ENCODE assay signal across 8 cellular contexts in the genomic region with DNA sequence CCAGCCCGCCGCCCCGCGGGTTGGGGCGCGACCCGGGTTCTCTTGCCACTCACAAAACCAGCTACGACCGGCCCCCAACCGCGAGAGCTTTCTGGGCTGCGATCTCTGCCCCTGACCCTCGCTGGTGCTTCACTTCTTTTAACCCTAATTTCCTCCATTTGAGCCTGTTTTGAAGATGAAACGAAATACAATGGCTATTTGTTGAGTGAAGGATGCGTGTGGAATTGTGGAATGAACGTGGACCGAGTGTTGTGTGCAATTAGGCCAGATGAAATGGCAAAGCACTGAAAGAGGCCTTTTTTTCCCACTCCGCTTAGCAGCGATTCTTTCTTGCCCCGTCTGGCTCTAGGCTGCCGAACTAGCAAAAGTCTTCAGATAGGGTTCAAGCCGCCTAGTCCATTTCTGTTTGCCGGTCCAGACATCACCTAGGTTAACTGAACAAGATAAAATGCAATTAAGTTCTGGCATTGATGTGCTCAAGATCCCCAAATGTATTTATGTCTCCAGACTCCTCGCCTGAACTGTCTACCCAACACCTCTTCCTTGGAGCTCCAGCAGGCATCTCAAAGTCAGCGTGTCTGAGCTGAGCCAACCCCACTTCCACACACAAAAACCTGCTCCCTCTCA. TPM values are rescaled to one million over a fixed set of nuclear protein-coding genes. Genes with fewer than 3 reads are reported as not detected.
DNase-seq lines count a peak whose midpoint lies in the region; ATAC-seq, FAIRE-seq and TF ChIP-seq lines count a peak whose summit lies in the region.

No MANE protein-coding gene starts in this region.

- H3K27ac Mint-ChIP-seq in stimulated activated naive CD8-positive, alpha-beta T cell treated with anti-CD3 and anti-CD28 coated beads, Interleukin-15, Interleukin-2, amounts not matched to agents 100 ng/mL and 50 ng/mL, for 24 hours, result peak overlapping the region; percentile 91
- peak overlapping the region; percentile 95 to 97 for H3K27ac Mint-ChIP-seq in stimulated activated naive CD8-positive, alpha-beta T cell treated with anti-CD3 and anti-CD28 coated beads, Interleukin-15, amount 100 ng/mL, for 72 hours

- intact Hi-C loops in ascending aorta (cut with DNase I), result loop anchor here (2.0 to 5.0 kb wide), 3 partner anchors 46 to 204 kb away; no protein-coding TSS in a partner anchor

- no peaks in the 10 kb centered on the region for H3K36me3 Mint-ChIP-seq in stimulated activated naive CD8-positive, alpha-beta T cell treated with anti-CD3 and anti-CD28 coated beads, Interleukin-15, Interleukin-2, amounts not matched to agents 100 ng/mL and 50 ng/mL, for 24 hours (ENCODE audit: low read depth)

- H3K4me3 Mint-ChIP-seq in stimulated activated naive CD8-positive, alpha-beta T cell treated with anti-CD3 and anti-CD28 coated beads, Interleukin-15, Interleukin-2, amounts not matched to agents 100 ng/mL and 50 ng/mL, for 24 hours, result peak overlapping the region; percentile 88
- H3K4me3 Mint-ChIP-seq in stimulated activated naive CD8-positive, alpha-beta T cell treated with anti-CD3 and anti-CD28 coated beads, Interleukin-15, amount 100 ng/mL, for 72 hours, result peak overlapping the region; percentile 87 to 91

- H3K4me1 Mint-ChIP-seq in stimulated activated naive CD8-positive, alpha-beta T cell treated with anti-CD3 and anti-CD28 coated beads, Interleukin-15, Interleukin-2, amounts not matched to agents 100 ng/mL and 50 ng/mL, for 24 hours (ENCODE audit: low read depth), result peaks cover 48% of the 10 kb centered on the region
- H3K4me1 Mint-ChIP-seq in stimulated activated naive CD8-positive, alpha-beta T cell treated with anti-CD3 and anti-CD28 coated beads, Interleukin-15, amount 100 ng/mL, for 72 hours, result peaks cover 48% of the 10 kb centered on the region

- dilution Hi-C loops in keratinocyte (cut with MboI; ENCODE audit: extremely low pct_ligation_motif_present, low sequenced_read_pairs), result no loop called here

- no peaks in the 10 kb centered on the region for H3K27me3 Mint-ChIP-seq in stimulated activated naive CD8-positive, alpha-beta T cell treated with anti-CD3 and anti-CD28 coated beads, Interleukin-15, Interleukin-2, amounts not matched to agents 100 ng/mL and 50 ng/mL, for 24 hours
- peaks cover 8% of the 10 kb centered on the region for H3K27me3 Mint-ChIP-seq in stimulated activated naive CD8-positive, alpha-beta T cell treated with anti-CD3 and anti-CD28 coated beads, Interleukin-15, amount 100 ng/mL, for 72 hours

- peak overlapping the region; percentile 100 for H2AFZ ChIP-seq in keratinocyte (ENCODE audit: control insufficient read depth, low read length)

- H3K9me3 ChIP-seq in ascending aorta (no peaks in the 10 kb centered on the region), keratinocyte (ENCODE audit: control insufficient read depth, low read depth, low read length) (no peaks in the 10 kb centered on the region)

- TF ChIP-seq CTCF in ascending aorta (IDR thresholded peaks at IDR 0.05) (no peak), keratinocyte (optimal IDR thresholded peaks at IDR 0.05 in 1 of 3, IDR thresholded peaks at IDR 0.05 in 1 of 3, conservative IDR thresholded peaks at IDR 0.05 in 1 of 3; ENCODE audit: extremely low read depth in 1 of 3, insufficient read depth in 2 of 3, low read length in 3 of 3) (no peak)

- H3K36me3 ChIP-seq in ascending aorta, result no peaks in the 10 kb centered on the region
- H3K36me3 ChIP-seq in keratinocyte (ENCODE audit: control insufficient read depth in 2 of 2, extremely low read depth in 1 of 2, insufficient read depth in 2 of 2, low read length in 2 of 2), result peaks cover 9% of the 10 kb centered on the region in 2 experiments

- H3K27me3 ChIP-seq in ascending aorta, result no peaks in the 10 kb centered on the region
- H3K27me3 ChIP-seq in keratinocyte (ENCODE audit: control insufficient read depth, extremely low read depth, insufficient read depth, low read length), result no peaks in the 10 kb centered on the region

- H3K4me1 ChIP-seq in ascending aorta, result peaks cover 8 to 34% of the 10 kb centered on the region in 2 donors
- peaks cover 23% of the 10 kb centered on the region for H3K4me1 ChIP-seq in keratinocyte (ENCODE audit: control insufficient read depth, extremely low read depth, insufficient read depth, low read length)

- H4K20me1 ChIP-seq in keratinocyte (ENCODE audit: control insufficient read depth, extremely low read depth, insufficient read depth, low read length), result peaks cover 22% of the 10 kb centered on the region

- no peak for ATAC-seq in stimulated activated naive CD8-positive, alpha-beta T cell treated with anti-CD3 and anti-CD28 coated beads, Interleukin-15, Interleukin-2, amounts not matched to agents 100 U/mL and 50 U/mL, for 24 hours
- peak; percentile 3 for ATAC-seq in stimulated activated naive CD8-positive, alpha-beta T cell treated with anti-CD3 and anti-CD28 coated beads, Interleukin-15, amount 100 ng/mL, for 72 hours
- no peak for ATAC-seq in HG02571 (IDR thresholded peaks at IDR 0.05; ENCODE audit: unreplicated experiment)

- no peaks in the 10 kb centered on the region for H3K9me3 Mint-ChIP-seq in stimulated activated naive CD8-positive, alpha-beta T cell treated with anti-CD3 and anti-CD28 coated beads, Interleukin-15, Interleukin-2, amounts not matched to agents 100 ng/mL and 50 ng/mL, for 24 hours
- H3K9me3 Mint-ChIP-seq in stimulated activated naive CD8-positive, alpha-beta T cell treated with anti-CD3 and anti-CD28 coated beads, Interleukin-15, amount 100 ng/mL, for 72 hours, result no peaks in the 10 kb centered on the region

- FAIRE-seq in keratinocyte (lab: Jason Lieb, UNC), result peak; percentile 46

- peak overlapping the region; percentile 83 for H3K4me2 ChIP-seq in keratinocyte (ENCODE audit: control insufficient read depth, extremely low read depth, insufficient read depth, low read depth, low read length)

- peaks cover 6% of the 10 kb centered on the region for H3K9me1 ChIP-seq in keratinocyte (ENCODE audit: control insufficient read depth, extremely low read depth, insufficient read depth, low read length)

- peaks cover 43% of the 10 kb centered on the region for H3K79me2 ChIP-seq in keratinocyte (ENCODE audit: control insufficient read depth, insufficient read depth, low read length)

- peak overlapping the region; percentile 96 for H3K27ac ChIP-seq in ascending aorta
- peak overlapping the region; percentile 75 for H3K27ac ChIP-seq in keratinocyte (ENCODE audit: control insufficient read depth, insufficient read depth, low read length)

- peak overlapping the region; percentile 90 to 92 for H3K4me3 ChIP-seq in ascending aorta
- peak overlapping the region; percentile 72 to 98 (median 86) for H3K4me3 ChIP-seq in keratinocyte (ENCODE audit: control insufficient read depth in 2 of 3, extremely low read depth in 1 of 3, insufficient read depth in 2 of 3, low read depth in 1 of 3, low read length in 3 of 3)

- peak overlapping the region; percentile 84 for H3K9ac ChIP-seq in keratinocyte (ENCODE audit: control insufficient read depth, extremely low read depth, insufficient read depth, low read length)

- DNase-seq in stimulated activated naive CD8-positive, alpha-beta T cell treated with anti-CD3 and anti-CD28 coated beads, Interleukin-15, Interleukin-2, amounts not matched to agents 100 U/mL and 50 U/mL, for 24 hours, result no peak
- DNase-seq in ascending aorta (ENCODE audit: low spot score in 2 of 2) (no peak), keratinocyte (ENCODE audit: low read depth, low spot score) (no peak), SKM-1 (lab: John Stamatoyannopoulos, UW; ENCODE audit: unreplicated experiment) (no peak), NCI-H2081 (lab: John Stamatoyannopoulos, UW) (no peak)
- peak in 1 of 2 donors; percentile 24 for DNase-seq in stimulated activated naive CD8-positive, alpha-beta T cell treated with anti-CD3 and anti-CD28 coated beads, Interleukin-15, amount 100 ng/mL, for 72 hours

RNA-seq across cellular contexts. Expression of a gene that starts 0.4 kb away (rescaled TPM):
- 118 TPM for total RNA-seq in ascending aorta
- 12.8 to 47.3 TPM (median 18.8 TPM) in 3 replicates for polyA plus RNA-seq in keratinocyte
- polyA plus RNA-seq in keratinocyte (2011; ENCODE audit: low read depth), result 3.8 TPM
- 25.0 and 37.5 TPM in 2 replicates for polyA plus RNA-seq in keratinocyte (2011; cell fraction: cytosol; rRNA removed)
- 52.2 and 66.1 TPM in 2 replicates for polyA plus RNA-seq in keratinocyte (2011; cell fraction: nucleus; rRNA removed)
- 27.6 and 57.4 TPM in 2 replicates for polyA plus RNA-seq in keratinocyte (2012; ENCODE audit: low replicate concordance)
- 25.2 to 78.0 TPM (median 29.0 TPM) in 3 replicates for polyA minus RNA-seq in keratinocyte
- polyA minus RNA-seq in keratinocyte (2011; cell fraction: cytosol; rRNA and poly(A)+ RNA removed), result 72.3 TPM
- 35.3 and 44.1 TPM in 2 replicates for polyA minus RNA-seq in keratinocyte (2011; cell fraction: nucleus; rRNA and poly(A)+ RNA removed)

RNA-seq across cellular contexts. Expression of a gene that starts 44.0 kb away (rescaled TPM):
- total RNA-seq in ascending aorta, result 185 TPM
- 168 to 229 TPM (median 198 TPM) in 3 replicates for polyA plus RNA-seq in keratinocyte
- polyA plus RNA-seq in keratinocyte (2011; ENCODE audit: low read depth), result 103 TPM
- 156 and 222 TPM in 2 replicates for polyA plus RNA-seq in keratinocyte (2011; cell fraction: cytosol; rRNA removed)
- polyA plus RNA-seq in keratinocyte (2011; cell fraction: nucleus; rRNA removed), result 405 and 521 TPM in 2 replicates
- polyA plus RNA-seq in keratinocyte (2012; ENCODE audit: low replicate concordance), result 138 and 148 TPM in 2 replicates
- polyA minus RNA-seq in keratinocyte, result 186 to 256 TPM (median 187 TPM) in 3 replicates
- polyA minus RNA-seq in keratinocyte (2011; cell fraction: cytosol; rRNA and poly(A)+ RNA removed), result 182 TPM
- polyA minus RNA-seq in keratinocyte (2011; cell fraction: nucleus; rRNA and poly(A)+ RNA removed), result 122 and 125 TPM in 2 replicates
